19 cellular contexts compared by ENCODE assay signal in genomic region chr12:6223545-6223944, GRCh38. TPM values are rescaled to one million over a fixed set of nuclear protein-coding genes. Genes with fewer than 3 reads are reported as not detected.
DNase-seq lines count a peak whose midpoint lies in the region; ATAC-seq and TF ChIP-seq lines count a peak whose summit lies in the region.
"Had no signal": no experiment of that assay in that cellular context is flagged by ENCODE, and none has a peak within 500 bp of the region (broad histone marks: within the 10 kb centered on the region; RNA-seq: fewer than 3 reads in every experiment).

No MANE protein-coding gene starts in this region.

- peaks cover 99 to 100% (median 100%) of the 10 kb centered on the region in 10 experiments for H3K4me1 ChIP-seq in BLaER1 treated with 17β-estradiol and CSF1 and Interleukin-3, amounts not matched to agents 10 nM and 100 nM
- peaks cover 89% of the 10 kb centered on the region for H3K4me1 ChIP-seq in lower lobe of right lung
- peaks cover 0 to 20% (median 2%) of the 10 kb centered on the region in 4 donors for H3K4me1 ChIP-seq in right lobe of liver

- no peaks in the 10 kb centered on the region for H3K9me3 ChIP-seq in BLaER1 treated with 17β-estradiol and CSF1 and Interleukin-3, amounts not matched to agents 10 nM and 100 nM (replicated peaks in 1 of 11)
- H3K9me3 ChIP-seq in lower lobe of right lung (no peaks in the 10 kb centered on the region), right lobe of liver (no peaks in the 10 kb centered on the region)
- H3K9me3 ChIP-seq: neutrophil had no signal

- no peak for ATAC-seq in lower lobe of right lung
- no peak for ATAC-seq in stimulated activated memory B cell treated with anti-CD40 and anti-IgM and Interleukin-4, amounts not matched to agents 10 μg/mL and 1 μg/mL and 100 μg/mL, for 72 hours
- ATAC-seq in right lobe of liver = no peak
- ATAC-seq in GM21786 (IDR thresholded peaks at IDR 0.05; ENCODE audit: unreplicated experiment) = no peak
- ATAC-seq in esophagus mucosa = no peak
- ATAC-seq: effector memory CD8-positive, alpha-beta T cell; K562 had no signal

- no peaks in the 10 kb centered on the region for H3K27me3 ChIP-seq in BLaER1 treated with 17β-estradiol and CSF1 and Interleukin-3, amounts not matched to agents 10 nM and 100 nM
- no peaks in the 10 kb centered on the region for H3K27me3 ChIP-seq in lower lobe of right lung (ENCODE audit: low read depth)
- H3K27me3 ChIP-seq in right lobe of liver = no peaks in the 10 kb centered on the region
- H3K27me3 ChIP-seq: cardiac muscle cell, neutrophil had no signal

- TF ChIP-seq CTCF in lower lobe of right lung (IDR thresholded peaks at IDR 0.05) (no peak), right lobe of liver (IDR thresholded peaks at IDR 0.05) (no peak)

- H3K4me2 ChIP-seq in BLaER1 treated with 17β-estradiol and CSF1 and Interleukin-3, amounts not matched to agents 10 nM and 100 nM = peak overlapping the region; percentile 86 to 100 (median 99)

- intact Hi-C loops in lower lobe of right lung (cut with DNase I) = no loop called here
- intact Hi-C loops in right lobe of liver (cut with DNase I) = no loop called here

- no peak overlapping the region for H3K4me3 Mint-ChIP-seq in stimulated activated memory B cell treated with anti-CD40 and anti-IgM and Interleukin-4, amounts not matched to agents 10 μg/mL and 1 μg/mL and 100 μg/mL, for 72 hours
- H3K4me3 Mint-ChIP-seq: effector memory CD8-positive, alpha-beta T cell had no signal

- WGBS in right lobe of liver (ENCODE audit: insufficient coverage, low coverage, low lambda C conversion rate, missing lambda C conversion rate) = no CpG with 5 or more reads among the region's 10 CpGs

- peaks cover 6% of the 10 kb centered on the region for H3K36me3 Mint-ChIP-seq in stimulated activated memory B cell treated with anti-CD40 and anti-IgM and Interleukin-4, amounts not matched to agents 10 μg/mL and 1 μg/mL and 100 μg/mL, for 72 hours

- peak overlapping the region; percentile 66 for H3K27ac Mint-ChIP-seq in stimulated activated memory B cell treated with anti-CD40 and anti-IgM and Interleukin-4, amounts not matched to agents 10 μg/mL and 1 μg/mL and 100 μg/mL, for 72 hours

- H3K9me3 Mint-ChIP-seq in stimulated activated memory B cell treated with anti-CD40 and anti-IgM and Interleukin-4, amounts not matched to agents 10 μg/mL and 1 μg/mL and 100 μg/mL, for 72 hours = no peaks in the 10 kb centered on the region
- H3K9me3 Mint-ChIP-seq: effector memory CD8-positive, alpha-beta T cell had no signal

- no peaks in the 10 kb centered on the region for H3K27me3 Mint-ChIP-seq in stimulated activated memory B cell treated with anti-CD40 and anti-IgM and Interleukin-4, amounts not matched to agents 10 μg/mL and 1 μg/mL and 100 μg/mL, for 72 hours

- H3K4me1 Mint-ChIP-seq in stimulated activated memory B cell treated with anti-CD40 and anti-IgM and Interleukin-4, amounts not matched to agents 10 μg/mL and 1 μg/mL and 100 μg/mL, for 72 hours = peaks cover 41% of the 10 kb centered on the region

- peak overlapping the region; percentile 60 to 90 (median 84) for H3K9ac ChIP-seq in BLaER1 treated with 17β-estradiol and CSF1 and Interleukin-3, amounts not matched to agents 10 nM and 100 nM

- H3K27ac ChIP-seq in BLaER1 treated with 17β-estradiol and CSF1 and Interleukin-3, amounts not matched to agents 10 nM and 100 nM = peak overlapping the region; percentile 37 to 99 (median 95); a peak in 21 of 22 replicates
- H3K27ac ChIP-seq in angular gyrus (ENCODE audit: low read depth, low read length) (peak overlapping the region; percentile 94), lower lobe of right lung (peak overlapping the region; percentile 60), right lobe of liver (no peak overlapping the region)
- H3K27ac ChIP-seq: cardiac muscle cell, HL-60, neutrophil had no signal

- peaks cover 0 to 100% (median 14%) of the 10 kb centered on the region in 11 experiments; a peak in 12 of 22 replicates for H4K20me1 ChIP-seq in BLaER1 treated with 17β-estradiol and CSF1 and Interleukin-3, amounts not matched to agents 10 nM and 100 nM

- TF ChIP-seq POLR2A in right lobe of liver (IDR thresholded peaks at IDR 0.05) = no peak

- H3K36me3 ChIP-seq in BLaER1 treated with 17β-estradiol and CSF1 and Interleukin-3, amounts not matched to agents 10 nM and 100 nM = peaks cover 50 to 95% (median 75%) of the 10 kb centered on the region in 11 experiments
- H3K36me3 ChIP-seq in lower lobe of right lung (peaks cover 48% of the 10 kb centered on the region), right lobe of liver (no peaks in the 10 kb centered on the region)
- H3K36me3 ChIP-seq: cardiac muscle cell, neutrophil had no signal

- no peak for DNase-seq in lower lobe of right lung
- no peak for DNase-seq in right lobe of liver
- DNase-seq in SW 1271 (lab: John Stamatoyannopoulos, UW) = no peak
- DNase-seq: activated T-cell treated with anti-CD3 and anti-CD28 coated beads, Interleukin-2, amount 50 U/mL, for 48 hours; effector memory CD8-positive, alpha-beta T cell; NCI-H1048; PC-3; stimulated activated CD4-positive, alpha-beta T cell treated with anti-CD3 and anti-CD28 coated beads, Interleukin-4, amount 100 ng/mL, for 24 hours; stimulated activated CD8-positive, alpha-beta memory T cell treated with anti-CD3 and anti-CD28 coated beads, Interleukin-4, amount 100 ng/mL, for 48 hours had no signal

- H3K4me3 ChIP-seq in BLaER1 treated with 17β-estradiol and CSF1 and Interleukin-3, amounts not matched to agents 10 nM and 100 nM = peak overlapping the region in 9 of 10 experiments; percentile 2 to 56 (median 41); a peak in 17 of 20 replicates
- H3K4me3 ChIP-seq in lower lobe of right lung (no peak overlapping the region), right lobe of liver (no peak overlapping the region)
- H3K4me3 ChIP-seq: cardiac muscle cell, K562, lung had no signal

RNA-seq across cellular contexts. Expression of gene CD9, which starts 23.3 kb away (rescaled TPM):
- total RNA-seq in lower lobe of right lung (437 TPM), right lobe of liver (10 to 100 TPM; 17.2 to 65.7 (median 34.2) TPM), esophagus mucosa (597 TPM)

Comparison
In these comparisons a context has a peak if more than half of its experiments do, and no peak if none do; other contexts are left out.
1. H3K27ac ChIP-seq: peak in BLaER1 treated with 17β-estradiol and CSF1 and Interleukin-3, amounts not matched to agents 10 nM and 100 nM (11 of 11), angular gyrus (single experiment) and lower lobe of right lung (single experiment); none in right lobe of liver (0 of 3).
2. H3K4me3 ChIP-seq: peak in BLaER1 treated with 17β-estradiol and CSF1 and Interleukin-3, amounts not matched to agents 10 nM and 100 nM (9 of 10); none in lower lobe of right lung (single experiment) and right lobe of liver (0 of 3).